9 cellular contexts compared by ENCODE assay signal in the genomic region with DNA sequence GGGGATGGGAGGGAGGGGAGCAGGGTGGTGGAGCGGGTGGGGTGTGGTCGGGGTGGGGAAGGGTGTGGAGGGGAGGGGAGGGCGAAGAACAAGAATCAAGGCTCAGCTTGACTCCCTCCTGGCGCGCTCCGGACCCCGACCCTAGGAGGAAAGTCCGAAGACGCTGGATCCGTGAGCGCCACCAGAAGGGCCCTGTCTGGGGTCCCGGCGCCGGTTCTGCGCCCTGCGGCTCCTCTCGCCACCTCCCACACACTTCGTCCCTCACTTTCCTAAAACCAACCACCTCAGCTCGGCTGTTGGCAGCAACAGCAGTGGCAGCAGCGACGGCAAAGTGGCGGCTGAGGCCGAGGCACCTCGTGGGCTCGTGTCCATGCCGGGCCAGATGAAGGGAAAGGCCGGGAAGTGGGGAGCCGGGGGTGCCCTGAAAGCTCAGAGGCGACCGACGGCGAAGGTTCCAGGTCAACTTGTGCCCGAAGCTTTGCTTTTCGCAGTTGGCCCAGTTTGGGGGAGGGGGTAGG. TPM values are rescaled to one million over a fixed set of nuclear protein-coding genes. Genes with fewer than 3 reads are reported as not detected.
DNase-seq lines count a peak whose midpoint lies in the region; ATAC-seq, FAIRE-seq and TF ChIP-seq lines count a peak whose summit lies in the region.
"Had no signal": no experiment of that assay in that cellular context is flagged by ENCODE, and none has a peak within 500 bp of the region (broad histone marks: within the 10 kb centered on the region; RNA-seq: fewer than 3 reads in every experiment).

No MANE protein-coding gene starts in this region.

- no peak overlapping the region for H3K9ac ChIP-seq in GM12878 (ENCODE audit: control insufficient read depth, insufficient read depth, low read length)

- no peaks in the 10 kb centered on the region for H3K9me3 Mint-ChIP-seq in natural killer cell treated with Interleukin-12 subunit alpha and Interleukin-12 subunit beta and Interleukin-15 and Interleukin-18, amount 100 ng/mL, for 72 hours

- POLR2A ChIA-PET in GM12878 (lab: Charles Lee): no interaction called here

- H3K4me2 ChIP-seq in GM12878 (ENCODE audit: control insufficient read depth, insufficient read depth): no peak overlapping the region

- no peaks in the 10 kb centered on the region for H4K20me1 ChIP-seq in GM12878 (ENCODE audit: control insufficient read depth, insufficient read depth)

- ATAC-seq in GM12878: no peak
- no peak for ATAC-seq in thoracic aorta (ENCODE audit: insufficient number of reproducible peaks, low FRiP score, low read depth)
- ATAC-seq in natural killer cell treated with Interleukin-12 subunit alpha and Interleukin-12 subunit beta and Interleukin-15 and Interleukin-18, amount 100 ng/mL, for 72 hours: no peak

- H3K4me1 ChIP-seq in GM12878 (ENCODE audit: control insufficient read depth, insufficient read depth, low read length): no peaks in the 10 kb centered on the region
- H3K4me1 ChIP-seq in mesodermal cell (ENCODE audit: control insufficient read depth, insufficient read depth, low read length, poor library complexity, severe bottlenecking): peaks cover 7% of the 10 kb centered on the region
- peaks cover 3 to 25% of the 10 kb centered on the region in 2 donors for H3K4me1 ChIP-seq in thoracic aorta (ENCODE audit: control insufficient read depth in 1 of 2, low read depth in 2 of 2)

- H3K9me3 ChIP-seq in GM12878 (replicated peaks; ENCODE audit: control insufficient read depth, insufficient read depth, low read length) (no peaks in the 10 kb centered on the region), mesodermal cell (ENCODE audit: control insufficient read depth, low read length) (no peaks in the 10 kb centered on the region), thoracic aorta (no peaks in the 10 kb centered on the region)

- in situ Hi-C loops in GM12878 (cut with MboI): no loop called here

- CTCF ChIA-PET in GM12878 (lab: Yijun Ruan, JAX): no interaction called here

- RAD21 ChIA-PET in GM12878 (lab: Charles Lee; ENCODE audit: unreplicated experiment): no interaction called here

- H3K27ac ChIP-seq in GM12878 (ENCODE audit: control insufficient read depth, insufficient read depth) (no peak overlapping the region), mesodermal cell (ENCODE audit: low read depth, low read length, severe bottlenecking) (no peak overlapping the region), thoracic aorta (no peak overlapping the region)

- WGBS in GM12878 (ENCODE audit: insufficient coverage, insufficient replicate concordance, low lambda C conversion rate, missing lambda C conversion rate): 2% methylated on average over 30 of the region's 34 CpGs
- WGBS in mesodermal cell (ENCODE audit: insufficient coverage in 2 of 2), 2 experiments: 0 to 1% methylated on average over 19 to 29 of the region's 34 CpGs

- no peak for FAIRE-seq in GM12878 (lab: Jason Lieb, UNC)
- FAIRE-seq: A204.1 had no signal

- no peaks in the 10 kb centered on the region for H3K4me1 Mint-ChIP-seq in natural killer cell treated with Interleukin-12 subunit alpha and Interleukin-12 subunit beta and Interleukin-15 and Interleukin-18, amount 100 ng/mL, for 72 hours (ENCODE audit: low read depth in 2 of 2)

- H3K36me3 ChIP-seq in GM12878 (ENCODE audit: control insufficient read depth in 2 of 2, insufficient read depth in 2 of 2, low read length in 1 of 2): no peaks in the 10 kb centered on the region
- H3K36me3 ChIP-seq in mesodermal cell (ENCODE audit: control insufficient read depth, insufficient read depth, low read length): no peaks in the 10 kb centered on the region
- H3K36me3 ChIP-seq in thoracic aorta: no peaks in the 10 kb centered on the region

- TF ChIP-seq EP300 in GM12878 (IDR thresholded peaks at IDR 0.05; ENCODE audit: borderline replicate concordance in 1 of 2, control insufficient read depth in 1 of 2, low read depth in 2 of 2, low read length in 2 of 2): no peak

- no peak for TF ChIP-seq POLR2A in GM12878 (IDR thresholded peaks at IDR 0.05; ENCODE audit: low read depth, low read length)

- DNase-seq in NCI-H345 (lab: John Stamatoyannopoulos, UW) (peak; percentile 65), NCI-H345 treated with DMSO at 0.1 percent for 48 hours (lab: John Stamatoyannopoulos, UW; ENCODE audit: unreplicated experiment) (no peak), GM12878 (ENCODE audit: low read depth, low spot score) (no peak), thoracic aorta (ENCODE audit: low spot score) (no peak), HuH-7.5 (ENCODE audit: low spot score) (no peak), mucosa of gallbladder (ENCODE audit: low spot score) (no peak)
- DNase-seq in natural killer cell treated with Interleukin-12 subunit alpha and Interleukin-12 subunit beta and Interleukin-15 and Interleukin-18, amount 100 ng/mL, for 72 hours (ENCODE audit: low spot score): no peak

- no peak for TF ChIP-seq RAD21 in GM12878 (IDR thresholded peaks at IDR 0.05; ENCODE audit: insufficient read depth, low read depth, low read length)

- peaks cover 11% of the 10 kb centered on the region for H3K36me3 Mint-ChIP-seq in natural killer cell treated with Interleukin-12 subunit alpha and Interleukin-12 subunit beta and Interleukin-15 and Interleukin-18, amount 100 ng/mL, for 72 hours

- no peak overlapping the region for H3K4me3 Mint-ChIP-seq in natural killer cell treated with Interleukin-12 subunit alpha and Interleukin-12 subunit beta and Interleukin-15 and Interleukin-18, amount 100 ng/mL, for 72 hours

- no TSS peak for BruUV-seq in GM12878 (replicated peaks; lab: Mats Ljungman, UMichigan)

- H3K27me3 Mint-ChIP-seq in natural killer cell treated with Interleukin-12 subunit alpha and Interleukin-12 subunit beta and Interleukin-15 and Interleukin-18, amount 100 ng/mL, for 72 hours: peaks cover 30 to 42% of the 10 kb centered on the region in 2 donors

- no peak overlapping the region for H3K27ac Mint-ChIP-seq in natural killer cell treated with Interleukin-12 subunit alpha and Interleukin-12 subunit beta and Interleukin-15 and Interleukin-18, amount 100 ng/mL, for 72 hours

- intact Hi-C loops in GM12878 (cut with micrococcal nuclease; ENCODE audit: unreplicated experiment): no loop called here

- no peak for TF ChIP-seq CTCF in GM12878 (IDR thresholded peaks at IDR 0.05 in 2 of 3, conservative IDR thresholded peaks at IDR 0.05 in 1 of 3; ENCODE audit: control insufficient read depth in 2 of 3, extremely low read depth in 1 of 3, insufficient read depth in 1 of 3, low read depth in 3 of 3, low read length in 3 of 3)
- TF ChIP-seq CTCF in thoracic aorta (IDR thresholded peaks at IDR 0.05): no peak

- no peaks in the 10 kb centered on the region for H3K79me2 ChIP-seq in GM12878 (ENCODE audit: control insufficient read depth, insufficient read depth, low read length)

- SMC1A ChIA-PET in GM12878 (lab: Charles Lee; ENCODE audit: uncharacterized antibody, unreplicated experiment): no interaction called here

- H3K27me3 ChIP-seq in GM12878 (replicated peaks in 1 of 2; ENCODE audit: control insufficient read depth in 2 of 2, insufficient read depth in 2 of 2, low read length in 1 of 2) (peaks cover 12 to 15% of the 10 kb centered on the region in 2 experiments), thoracic aorta (replicated peaks; ENCODE audit: insufficient read depth) (no peaks in the 10 kb centered on the region)

- H2AFZ ChIP-seq in GM12878 (ENCODE audit: control insufficient read depth, low read depth, low read length): no peak overlapping the region

- H3K4me3 ChIP-seq in GM12878 (no peak overlapping the region), mesodermal cell (ENCODE audit: extremely low read depth, insufficient read depth, low read length, poor library complexity, severe bottlenecking) (peak overlapping the region; percentile 44), thoracic aorta (peak overlapping the region; percentile 67)

TF ChIP-seq in GM12878, 131 proteins besides CTCF, POLR2A, EP300 and RAD21:
- no peak for TF ChIP-seq STAT1 (conservative IDR thresholded peaks at IDR 0.05)
- peak; percentile 81 for TF ChIP-seq SUZ12 (IDR thresholded peaks at IDR 0.05; ENCODE audit: unreplicated experiment)
- TF ChIP-seq JUND (IDR thresholded peaks at IDR 0.05; ENCODE audit: low read depth, low read length): no peak

RNA-seq across cellular contexts. Expression of a gene that starts 2.1 kb away (rescaled TPM):
- 0.15 TPM in 1 of 2 replicates, not detected in the other for total RNA-seq in GM12878 (2013; cell fraction: nucleolus; rRNA removed)
- total RNA-seq in GM12878 (2014; rRNA removed) (not detected in 2 replicates), GM12878 (2014; rRNA removed; fragmentation: Illumina TruSeq; extraction: Trizol) (not detected in 2 replicates), GM12878 (2021) (0.05 TPM in 1 of 2 replicates, not detected in the other), thoracic aorta (1 to 10 TPM in 1 of 2 donors, not detected in 1; 1.3 TPM), mucosa of gallbladder (0.26 TPM)
- polyA plus RNA-seq in GM12878 (2011; ENCODE audit: low read depth): not detected
- polyA plus RNA-seq in GM12878 (2011; rRNA removed) (not detected in 2 replicates), GM12878 (2014; fragmentation: Illumina TruSeq; extraction: Trizol) (not detected in 2 replicates), GM12878 (2014; fragmentation: Nextera tagmentation; extraction: Ambion mirVana) (not detected), GM12878 (2014; rRNA removed) (not detected in 2 replicates), GM12878 (2016; fragmentation: Nextera tagmentation; extraction: Ambion mirVana) (under 1 TPM in 1 of 2 experiments, not detected in 1; 0.03 TPM)
- polyA plus RNA-seq in GM12878 (2011; cell fraction: cytosol; rRNA removed): not detected in 2 replicates
- not detected in 2 replicates for polyA plus RNA-seq in GM12878 (2011; cell fraction: nucleus; rRNA removed)
- polyA plus RNA-seq in GM12878 (2012): not detected in 2 replicates
- polyA minus RNA-seq in GM12878 (2011; rRNA and poly(A)+ RNA removed): not detected in 2 replicates
- not detected in 2 replicates for polyA minus RNA-seq in GM12878 (2011; cell fraction: cytosol; rRNA and poly(A)+ RNA removed)
- not detected in 2 replicates for polyA minus RNA-seq in GM12878 (2011; cell fraction: nucleus; rRNA and poly(A)+ RNA removed)
- 1.9 TPM for polyA plus RNA-seq in mesodermal cell (2013, experiment 1 of 2)
- 1.6 TPM for polyA plus RNA-seq in mesodermal cell (2013, experiment 2 of 2)
- under 1 TPM in 1 of 2 donors, not detected in 1; 0.22 TPM for total RNA-seq in natural killer cell treated with Interleukin-12 subunit alpha and Interleukin-12 subunit beta and Interleukin-15 and Interleukin-18, amount 100 ng/mL, for 72 hours
